Comparison of ENCODE assay signal across 1 cellular context in genomic region chr3:28317438-28318022, GRCh38.
TF ChIP-seq lines count a peak whose summit lies in the region.

No MANE protein-coding gene starts in this region.

TF ChIP-seq in HepG2, 621 proteins besides CTCF, POLR2A, EP300 and RAD21 (continued from another document):
- TF ChIP-seq, protein P1, sequence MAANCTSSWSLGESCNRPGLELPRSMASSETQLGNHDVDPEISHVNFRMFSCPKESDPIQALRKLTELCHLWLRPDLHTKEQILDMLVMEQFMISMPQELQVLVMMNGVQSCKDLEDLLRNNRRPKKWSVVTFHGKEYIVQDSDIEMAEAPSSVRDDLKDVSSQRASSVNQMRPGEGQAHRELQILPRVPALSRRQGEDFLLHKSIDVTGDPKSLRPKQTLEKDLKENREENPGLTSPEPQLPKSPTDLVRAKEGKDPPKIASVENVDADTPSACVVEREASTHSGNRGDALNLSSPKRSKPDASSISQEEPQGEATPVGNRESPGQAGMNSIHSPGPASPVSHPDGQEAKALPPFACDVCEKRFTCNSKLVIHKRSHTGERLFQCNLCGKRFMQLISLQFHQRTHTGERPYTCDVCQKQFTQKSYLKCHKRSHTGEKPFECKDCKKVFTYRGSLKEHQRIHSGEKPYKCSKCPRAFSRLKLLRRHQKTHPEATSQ (CRISPR knock-in tag; IDR thresholded peaks at IDR 0.05; ENCODE audit: borderline replicate concordance): no peak
- TF ChIP-seq RXRA (CRISPR knock-in tag; IDR thresholded peaks at IDR 0.05) (no peak), ARID3A (IDR thresholded peaks at IDR 0.05; ENCODE audit: low read depth, low read length) (0 out of 2 replicates have a peak, but pooled peaks have one; percentile 31), RARA (CRISPR knock-in tag; IDR thresholded peaks at IDR 0.05) (no peak), ZNF224 (CRISPR knock-in tag; IDR thresholded peaks at IDR 0.05) (no peak), ZNF724P (CRISPR knock-in tag; IDR thresholded peaks at IDR 0.05; ENCODE audit: borderline replicate concordance) (no peak), ZNF850 (CRISPR knock-in tag; conservative IDR thresholded peaks at IDR 0.05) (no peak), THAP9 (CRISPR knock-in tag; IDR thresholded peaks at IDR 0.05; ENCODE audit: borderline replicate concordance) (no peak), MBNL3 (CRISPR knock-in tag; conservative IDR thresholded peaks at IDR 0.05) (no peak), PITX1 (CRISPR knock-in tag; IDR thresholded peaks at IDR 0.05) (no peak), ZNF562 (CRISPR knock-in tag; IDR thresholded peaks at IDR 0.05; ENCODE audit: borderline replicate concordance) (no peak), CBFB (CRISPR knock-in tag; IDR thresholded peaks at IDR 0.05) (no peak), CERS6 (CRISPR knock-in tag; IDR thresholded peaks at IDR 0.05) (no peak), ZMYM3 (CRISPR knock-in tag; IDR thresholded peaks at IDR 0.05) (no peak), ZNF543 (CRISPR knock-in tag; IDR thresholded peaks at IDR 0.05) (no peak)
- TF ChIP-seq, protein P2, sequence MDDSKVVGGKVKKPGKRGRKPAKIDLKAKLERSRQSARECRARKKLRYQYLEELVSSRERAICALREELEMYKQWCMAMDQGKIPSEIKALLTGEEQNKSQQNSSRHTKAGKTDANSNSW (CRISPR knock-in tag; IDR thresholded peaks at IDR 0.05; ENCODE audit: borderline replicate concordance): no peak
- TF ChIP-seq, protein P3, sequence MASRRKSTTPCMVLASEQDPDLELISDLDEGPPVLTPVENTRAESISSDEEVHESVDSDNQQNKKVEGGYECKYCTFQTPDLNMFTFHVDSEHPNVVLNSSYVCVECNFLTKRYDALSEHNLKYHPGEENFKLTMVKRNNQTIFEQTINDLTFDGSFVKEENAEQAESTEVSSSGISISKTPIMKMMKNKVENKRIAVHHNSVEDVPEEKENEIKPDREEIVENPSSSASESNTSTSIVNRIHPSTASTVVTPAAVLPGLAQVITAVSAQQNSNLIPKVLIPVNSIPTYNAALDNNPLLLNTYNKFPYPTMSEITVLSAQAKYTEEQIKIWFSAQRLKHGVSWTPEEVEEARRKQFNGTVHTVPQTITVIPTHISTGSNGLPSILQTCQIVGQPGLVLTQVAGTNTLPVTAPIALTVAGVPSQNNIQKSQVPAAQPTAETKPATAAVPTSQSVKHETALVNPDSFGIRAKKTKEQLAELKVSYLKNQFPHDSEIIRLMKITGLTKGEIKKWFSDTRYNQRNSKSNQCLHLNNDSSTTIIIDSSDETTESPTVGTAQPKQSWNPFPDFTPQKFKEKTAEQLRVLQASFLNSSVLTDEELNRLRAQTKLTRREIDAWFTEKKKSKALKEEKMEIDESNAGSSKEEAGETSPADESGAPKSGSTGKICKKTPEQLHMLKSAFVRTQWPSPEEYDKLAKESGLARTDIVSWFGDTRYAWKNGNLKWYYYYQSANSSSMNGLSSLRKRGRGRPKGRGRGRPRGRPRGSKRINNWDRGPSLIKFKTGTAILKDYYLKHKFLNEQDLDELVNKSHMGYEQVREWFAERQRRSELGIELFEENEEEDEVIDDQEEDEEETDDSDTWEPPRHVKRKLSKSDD (CRISPR knock-in tag; IDR thresholded peaks at IDR 0.05; ENCODE audit: low read depth): no peak
